Comparison of ENCODE assay signal across 23 cellular contexts in the genomic region with DNA sequence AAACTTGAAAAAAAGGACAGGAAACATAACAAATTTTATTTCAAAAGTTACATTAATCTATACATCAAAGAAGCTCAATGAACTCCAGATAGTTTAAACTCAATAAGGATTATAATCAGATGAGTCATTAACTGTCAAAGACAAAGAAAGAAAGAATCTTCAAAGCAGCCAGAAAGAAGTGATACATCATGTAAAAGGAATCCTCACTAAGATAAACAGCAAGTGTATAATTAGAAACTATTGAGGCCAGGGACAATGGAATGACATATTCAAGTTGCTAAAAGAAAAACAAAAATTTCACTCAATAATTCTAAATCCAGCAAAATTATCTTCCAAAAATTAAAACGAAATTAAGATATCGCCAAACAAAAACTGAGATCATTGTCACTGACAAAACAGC.
"Had no signal": no experiment of that assay in that cellular context is flagged by ENCODE, and none has a peak within 500 bp of the region (broad histone marks: within the 10 kb centered on the region; RNA-seq: fewer than 3 reads in every experiment).

No MANE protein-coding gene starts in this region.

- ATAC-seq: activated T-cell treated with anti-CD3 and anti-CD28 coated beads, Interleukin-2, amount 50 U/mL, for 4 hours; T-helper 17 cell had no signal

- H3K36me3 ChIP-seq: brain microvascular endothelial cell, Peyer's patch had no signal

- H3K27ac ChIP-seq: brain microvascular endothelial cell, Peyer's patch had no signal

- H3K4me1 ChIP-seq: Peyer's patch had no signal

- H3K4me3 ChIP-seq: Peyer's patch had no signal

- H3K9me3 ChIP-seq: Peyer's patch had no signal

- DNase-seq: activated CD4-positive, alpha-beta memory T cell treated with anti-CD3 and anti-CD28 coated beads for 36 hours; activated CD4-positive, alpha-beta T cell treated with anti-CD3 and anti-CD28 coated beads, Interleukin-2, amount 10 ng/mL, durations not matched to agents 7 days and 5 days; activated CD4-positive, CD25-positive, alpha-beta regulatory T cell; activated CD8-positive, alpha-beta memory T cell treated with anti-CD3 and anti-CD28 coated beads for 24 hours; activated effector memory CD4-positive, alpha-beta T cell treated with anti-CD3 and anti-CD28 coated beads, Interleukin-2, amount 50 U/mL, for 16 hours; activated naive CD4-positive, alpha-beta T cell treated with anti-CD3 and anti-CD28 coated beads for 36 hours; activated naive CD8-positive, alpha-beta T cell treated with anti-CD3 and anti-CD28 coated beads for 36 hours; activated T-cell treated with anti-CD3 and anti-CD28 coated beads, Interleukin-2, amount 50 U/mL, for 4 hours; brain microvascular endothelial cell; cerebellar nuclear complex; MM.1S; NCI-H1105 treated with DMSO at 0.1 percent for 48 hours; NCI-H1436 treated with DMSO at 0.1 percent for 48 hours; NCI-H187; NCI-H2081; NCI-H2171; NCI-H2227 treated with DMSO at 0.1 percent for 48 hours; NCI-H526; NCI-H82; Peyer's patch; SHP77; T-helper 17 cell; T-helper 9 cell had no signal
